ENCODE assay signal across 1 cellular context in genomic region chr5:170511550-170511949, GRCh38.
TF ChIP-seq lines count a peak whose summit lies in the region.

No MANE protein-coding gene starts in this region.

TF ChIP-seq in GM12878, 131 proteins besides CTCF, POLR2A, EP300 and RAD21:
- TF ChIP-seq MEF2A (IDR thresholded peaks at IDR 0.05; ENCODE audit: insufficient read depth, low read depth, low read length) (no peak), SMAD5 (IDR thresholded peaks at IDR 0.05; ENCODE audit: low read depth) (no peak), SPI1 (IDR thresholded peaks at IDR 0.05; ENCODE audit: borderline replicate concordance, insufficient read depth, low read depth, low read length) (0 out of 2 replicates have a peak, but pooled peaks have one; percentile 24), BCL11A (IDR thresholded peaks at IDR 0.05; ENCODE audit: low read depth, low read length) (no peak), EED (IDR thresholded peaks at IDR 0.05; ENCODE audit: low read depth) (no peak)
TF ChIP-seq in GM12878: peak in this region for 1.
